ENCODE assay signal across 1 cellular context in the genomic region with DNA sequence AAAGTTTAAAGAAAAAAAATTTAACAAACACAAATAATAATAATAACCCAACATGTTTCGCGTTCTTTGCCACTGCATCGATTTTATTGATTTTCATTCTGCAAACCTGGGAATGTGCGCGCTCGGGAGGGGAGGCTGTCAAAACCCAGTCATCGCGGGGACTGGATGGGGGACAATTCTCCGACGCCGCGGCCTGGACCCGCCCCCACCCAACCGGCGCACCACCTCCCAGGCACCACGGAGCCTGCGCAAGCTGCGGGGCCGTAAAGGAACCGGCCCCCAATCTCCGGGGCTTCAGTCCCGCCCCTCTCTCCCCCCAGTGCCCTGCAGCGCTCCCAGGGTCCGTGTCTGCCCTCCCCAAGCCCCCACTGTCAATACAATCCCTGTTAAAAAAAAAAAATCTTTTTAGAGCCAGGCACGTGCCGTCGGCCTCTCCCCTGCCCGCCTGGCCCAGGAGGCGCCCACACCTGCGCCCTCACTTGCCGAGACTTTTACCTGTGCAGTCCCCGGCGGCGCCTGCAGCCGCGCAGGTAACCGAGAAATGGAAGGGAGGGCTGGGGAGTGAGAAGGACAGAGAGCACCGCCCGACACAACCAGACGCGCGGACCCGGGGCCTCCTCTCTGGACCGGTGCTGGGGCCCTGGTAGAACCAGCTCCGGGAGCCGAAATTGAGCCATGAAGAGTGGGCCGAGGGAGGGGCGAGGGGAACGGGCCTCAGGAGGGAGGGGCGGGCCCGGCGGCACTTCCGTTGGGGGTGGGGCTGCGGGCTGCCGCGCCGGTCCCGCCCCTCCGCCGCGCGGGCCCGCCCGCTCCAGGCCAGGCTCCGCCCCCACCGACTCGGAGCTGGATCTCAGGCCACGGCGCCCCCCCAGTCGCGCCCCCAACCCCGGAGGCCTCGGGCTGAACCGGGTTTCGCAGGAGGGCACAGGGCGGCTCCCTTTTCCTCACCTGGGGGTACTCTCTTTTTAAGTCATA.
TF ChIP-seq lines count a peak whose summit lies in the region.

No MANE protein-coding gene starts in this region.

TF ChIP-seq in HepG2, 621 proteins besides CTCF, POLR2A, EP300 and RAD21 (continued from another document and continues in another):
- TF ChIP-seq, protein P1, sequence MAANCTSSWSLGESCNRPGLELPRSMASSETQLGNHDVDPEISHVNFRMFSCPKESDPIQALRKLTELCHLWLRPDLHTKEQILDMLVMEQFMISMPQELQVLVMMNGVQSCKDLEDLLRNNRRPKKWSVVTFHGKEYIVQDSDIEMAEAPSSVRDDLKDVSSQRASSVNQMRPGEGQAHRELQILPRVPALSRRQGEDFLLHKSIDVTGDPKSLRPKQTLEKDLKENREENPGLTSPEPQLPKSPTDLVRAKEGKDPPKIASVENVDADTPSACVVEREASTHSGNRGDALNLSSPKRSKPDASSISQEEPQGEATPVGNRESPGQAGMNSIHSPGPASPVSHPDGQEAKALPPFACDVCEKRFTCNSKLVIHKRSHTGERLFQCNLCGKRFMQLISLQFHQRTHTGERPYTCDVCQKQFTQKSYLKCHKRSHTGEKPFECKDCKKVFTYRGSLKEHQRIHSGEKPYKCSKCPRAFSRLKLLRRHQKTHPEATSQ (CRISPR knock-in tag; IDR thresholded peaks at IDR 0.05; ENCODE audit: borderline replicate concordance) = no peak
- TF ChIP-seq MIER2 (CRISPR knock-in tag; IDR thresholded peaks at IDR 0.05) (no peak), AGO1 (IDR thresholded peaks at IDR 0.05; ENCODE audit: low read depth, low read length, poor library complexity, severe bottlenecking) (peak; percentile 97), NR2C2 (CRISPR knock-in tag; IDR thresholded peaks at IDR 0.05; ENCODE audit: borderline replicate concordance) (no peak), NFIC (IDR thresholded peaks at IDR 0.05; ENCODE audit: low read length) (no peak), ZNF136 (CRISPR knock-in tag; IDR thresholded peaks at IDR 0.05; ENCODE audit: low read depth) (no peak), ZNF180 (CRISPR knock-in tag; IDR thresholded peaks at IDR 0.05; ENCODE audit: borderline replicate concordance, low read depth) (no peak), TAF1 (CRISPR knock-in tag; IDR thresholded peaks at IDR 0.05) (peak; percentile 54), BCL6 (CRISPR knock-in tag; IDR thresholded peaks at IDR 0.05) (no peak), ZFP36 (IDR thresholded peaks at IDR 0.05; ENCODE audit: borderline replicate concordance, low read depth, low read length, partially characterized antibody) (no peak), HOXA3 (CRISPR knock-in tag; IDR thresholded peaks at IDR 0.05) (no peak; the same call in 1 of the 2 replicates), ZNF143 (CRISPR knock-in tag; IDR thresholded peaks at IDR 0.05) (no peak), ZNF383 (CRISPR knock-in tag; IDR thresholded peaks at IDR 0.05; ENCODE audit: borderline replicate concordance) (no peak), ETV6 (CRISPR knock-in tag; conservative IDR thresholded peaks at IDR 0.05) (no peak), HDAC6 (IDR thresholded peaks at IDR 0.05; ENCODE audit: low read depth, low read length) (no peak), RFX3 (CRISPR knock-in tag; IDR thresholded peaks at IDR 0.05) (no peak), YEATS4 (CRISPR knock-in tag; IDR thresholded peaks at IDR 0.05; ENCODE audit: borderline replicate concordance) (peak; percentile 23; the same call in 1 of the 2 replicates)
- TF ChIP-seq, protein P2, sequence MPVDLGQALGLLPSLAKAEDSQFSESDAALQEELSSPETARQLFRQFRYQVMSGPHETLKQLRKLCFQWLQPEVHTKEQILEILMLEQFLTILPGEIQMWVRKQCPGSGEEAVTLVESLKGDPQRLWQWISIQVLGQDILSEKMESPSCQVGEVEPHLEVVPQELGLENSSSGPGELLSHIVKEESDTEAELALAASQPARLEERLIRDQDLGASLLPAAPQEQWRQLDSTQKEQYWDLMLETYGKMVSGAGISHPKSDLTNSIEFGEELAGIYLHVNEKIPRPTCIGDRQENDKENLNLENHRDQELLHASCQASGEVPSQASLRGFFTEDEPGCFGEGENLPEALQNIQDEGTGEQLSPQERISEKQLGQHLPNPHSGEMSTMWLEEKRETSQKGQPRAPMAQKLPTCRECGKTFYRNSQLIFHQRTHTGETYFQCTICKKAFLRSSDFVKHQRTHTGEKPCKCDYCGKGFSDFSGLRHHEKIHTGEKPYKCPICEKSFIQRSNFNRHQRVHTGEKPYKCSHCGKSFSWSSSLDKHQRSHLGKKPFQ (CRISPR knock-in tag; IDR thresholded peaks at IDR 0.05; ENCODE audit: insufficient replicate concordance) = no peak
- TF ChIP-seq, protein P3, sequence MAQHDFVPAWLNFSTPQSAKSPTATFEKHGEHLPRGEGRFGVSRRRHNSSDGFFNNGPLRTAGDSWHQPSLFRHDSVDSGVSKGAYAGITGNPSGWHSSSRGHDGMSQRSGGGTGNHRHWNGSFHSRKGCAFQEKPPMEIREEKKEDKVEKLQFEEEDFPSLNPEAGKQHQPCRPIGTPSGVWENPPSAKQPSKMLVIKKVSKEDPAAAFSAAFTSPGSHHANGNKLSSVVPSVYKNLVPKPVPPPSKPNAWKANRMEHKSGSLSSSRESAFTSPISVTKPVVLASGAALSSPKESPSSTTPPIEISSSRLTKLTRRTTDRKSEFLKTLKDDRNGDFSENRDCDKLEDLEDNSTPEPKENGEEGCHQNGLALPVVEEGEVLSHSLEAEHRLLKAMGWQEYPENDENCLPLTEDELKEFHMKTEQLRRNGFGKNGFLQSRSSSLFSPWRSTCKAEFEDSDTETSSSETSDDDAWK (CRISPR knock-in tag; IDR thresholded peaks at IDR 0.05) = no peak
- TF ChIP-seq, protein P4, sequence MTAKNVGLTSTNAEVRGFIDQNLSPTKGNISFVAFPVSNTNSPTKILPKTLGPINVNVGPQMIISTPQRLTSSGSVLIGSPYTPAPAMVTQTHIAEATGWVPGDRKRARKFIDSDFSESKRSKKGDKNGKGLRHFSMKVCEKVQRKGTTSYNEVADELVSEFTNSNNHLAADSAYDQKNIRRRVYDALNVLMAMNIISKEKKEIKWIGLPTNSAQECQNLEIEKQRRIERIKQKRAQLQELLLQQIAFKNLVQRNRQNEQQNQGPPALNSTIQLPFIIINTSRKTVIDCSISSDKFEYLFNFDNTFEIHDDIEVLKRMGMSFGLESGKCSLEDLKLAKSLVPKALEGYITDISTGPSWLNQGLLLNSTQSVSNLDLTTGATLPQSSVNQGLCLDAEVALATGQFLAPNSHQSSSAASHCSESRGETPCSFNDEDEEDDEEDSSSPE (CRISPR knock-in tag; IDR thresholded peaks at IDR 0.05) = no peak
- TF ChIP-seq, protein P5, sequence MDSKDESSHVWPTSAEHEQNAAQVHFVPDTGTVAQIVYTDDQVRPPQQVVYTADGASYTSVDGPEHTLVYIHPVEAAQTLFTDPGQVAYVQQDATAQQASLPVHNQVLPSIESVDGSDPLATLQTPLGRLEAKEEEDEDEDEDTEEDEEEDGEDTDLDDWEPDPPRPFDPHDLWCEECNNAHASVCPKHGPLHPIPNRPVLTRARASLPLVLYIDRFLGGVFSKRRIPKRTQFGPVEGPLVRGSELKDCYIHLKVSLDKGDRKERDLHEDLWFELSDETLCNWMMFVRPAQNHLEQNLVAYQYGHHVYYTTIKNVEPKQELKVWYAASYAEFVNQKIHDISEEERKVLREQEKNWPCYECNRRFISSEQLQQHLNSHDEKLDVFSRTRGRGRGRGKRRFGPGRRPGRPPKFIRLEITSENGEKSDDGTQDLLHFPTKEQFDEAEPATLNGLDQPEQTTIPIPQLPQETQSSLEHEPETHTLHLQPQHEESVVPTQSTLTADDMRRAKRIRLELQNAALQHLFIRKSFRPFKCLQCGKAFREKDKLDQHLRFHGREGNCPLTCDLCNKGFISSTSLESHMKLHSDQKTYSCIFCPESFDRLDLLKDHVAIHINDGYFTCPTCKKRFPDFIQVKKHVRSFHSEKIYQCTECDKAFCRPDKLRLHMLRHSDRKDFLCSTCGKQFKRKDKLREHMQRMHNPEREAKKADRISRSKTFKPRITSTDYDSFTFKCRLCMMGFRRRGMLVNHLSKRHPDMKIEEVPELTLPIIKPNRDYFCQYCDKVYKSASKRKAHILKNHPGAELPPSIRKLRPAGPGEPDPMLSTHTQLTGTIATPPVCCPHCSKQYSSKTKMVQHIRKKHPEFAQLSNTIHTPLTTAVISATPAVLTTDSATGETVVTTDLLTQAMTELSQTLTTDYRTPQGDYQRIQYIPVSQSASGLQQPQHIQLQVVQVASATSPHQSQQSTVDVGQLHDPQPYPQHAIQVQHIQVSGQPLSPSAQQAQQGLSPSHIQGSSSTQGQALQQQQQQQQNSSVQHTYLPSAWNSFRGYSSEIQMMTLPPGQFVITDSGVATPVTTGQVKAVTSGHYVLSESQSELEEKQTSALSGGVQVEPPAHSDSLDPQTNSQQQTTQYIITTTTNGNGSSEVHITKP (CRISPR knock-in tag; IDR thresholded peaks at IDR 0.05; ENCODE audit: low read depth) = no peak; the same call in 1 of the 2 replicates
- TF ChIP-seq, protein P6, sequence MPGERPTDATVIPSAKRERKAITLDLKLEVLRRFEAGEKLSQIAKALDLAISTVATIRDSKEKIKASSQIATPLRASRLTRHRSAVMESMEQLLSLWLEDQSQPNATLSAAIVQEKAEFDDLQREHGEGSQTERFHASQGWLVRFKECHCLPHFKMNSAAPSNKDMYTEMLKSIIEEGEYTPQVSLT (CRISPR knock-in tag; IDR thresholded peaks at IDR 0.05; ENCODE audit: borderline replicate concordance, low read depth) = no peak
- TF ChIP-seq, protein P7, sequence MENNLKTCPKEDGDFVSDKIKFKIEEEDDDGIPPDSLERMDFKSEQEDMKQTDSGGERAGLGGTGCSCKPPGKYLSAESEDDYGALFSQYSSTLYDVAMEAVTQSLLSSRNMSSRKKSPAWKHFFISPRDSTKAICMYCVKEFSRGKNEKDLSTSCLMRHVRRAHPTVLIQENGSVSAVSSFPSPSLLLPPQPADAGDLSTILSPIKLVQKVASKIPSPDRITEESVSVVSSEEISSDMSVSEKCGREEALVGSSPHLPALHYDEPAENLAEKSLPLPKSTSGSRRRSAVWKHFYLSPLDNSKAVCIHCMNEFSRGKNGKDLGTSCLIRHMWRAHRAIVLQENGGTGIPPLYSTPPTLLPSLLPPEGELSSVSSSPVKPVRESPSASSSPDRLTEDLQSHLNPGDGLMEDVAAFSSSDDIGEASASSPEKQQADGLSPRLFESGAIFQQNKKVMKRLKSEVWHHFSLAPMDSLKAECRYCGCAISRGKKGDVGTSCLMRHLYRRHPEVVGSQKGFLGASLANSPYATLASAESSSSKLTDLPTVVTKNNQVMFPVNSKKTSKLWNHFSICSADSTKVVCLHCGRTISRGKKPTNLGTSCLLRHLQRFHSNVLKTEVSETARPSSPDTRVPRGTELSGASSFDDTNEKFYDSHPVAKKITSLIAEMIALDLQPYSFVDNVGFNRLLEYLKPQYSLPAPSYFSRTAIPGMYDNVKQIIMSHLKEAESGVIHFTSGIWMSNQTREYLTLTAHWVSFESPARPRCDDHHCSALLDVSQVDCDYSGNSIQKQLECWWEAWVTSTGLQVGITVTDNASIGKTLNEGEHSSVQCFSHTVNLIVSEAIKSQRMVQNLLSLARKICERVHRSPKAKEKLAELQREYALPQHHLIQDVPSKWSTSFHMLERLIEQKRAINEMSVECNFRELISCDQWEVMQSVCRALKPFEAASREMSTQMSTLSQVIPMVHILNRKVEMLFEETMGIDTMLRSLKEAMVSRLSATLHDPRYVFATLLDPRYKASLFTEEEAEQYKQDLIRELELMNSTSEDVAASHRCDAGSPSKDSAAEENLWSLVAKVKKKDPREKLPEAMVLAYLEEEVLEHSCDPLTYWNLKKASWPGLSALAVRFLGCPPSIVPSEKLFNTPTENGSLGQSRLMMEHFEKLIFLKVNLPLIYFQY (CRISPR knock-in tag; IDR thresholded peaks at IDR 0.05; ENCODE audit: borderline replicate concordance) = peak; percentile 43; the same call in 1 of the 2 replicates
- TF ChIP-seq, protein P8, sequence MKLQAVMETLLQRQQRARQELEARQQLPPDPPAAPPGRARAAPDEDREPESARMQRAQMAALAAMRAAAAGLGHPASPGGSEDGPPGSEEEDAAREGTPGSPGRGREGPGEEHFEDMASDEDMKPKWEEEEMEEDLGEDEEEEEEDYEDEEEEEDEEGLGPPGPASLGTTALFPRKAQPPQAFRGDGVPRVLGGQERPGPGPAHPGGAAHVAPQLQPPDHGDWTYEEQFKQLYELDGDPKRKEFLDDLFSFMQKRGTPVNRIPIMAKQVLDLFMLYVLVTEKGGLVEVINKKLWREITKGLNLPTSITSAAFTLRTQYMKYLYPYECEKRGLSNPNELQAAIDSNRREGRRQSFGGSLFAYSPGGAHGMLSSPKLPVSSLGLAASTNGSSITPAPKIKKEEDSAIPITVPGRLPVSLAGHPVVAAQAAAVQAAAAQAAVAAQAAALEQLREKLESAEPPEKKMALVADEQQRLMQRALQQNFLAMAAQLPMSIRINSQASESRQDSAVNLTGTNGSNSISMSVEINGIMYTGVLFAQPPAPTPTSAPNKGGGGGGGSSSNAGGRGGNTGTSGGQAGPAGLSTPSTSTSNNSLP (IDR thresholded peaks at IDR 0.05; ENCODE audit: low read depth, low read length) = no peak
- TF ChIP-seq, protein P9, sequence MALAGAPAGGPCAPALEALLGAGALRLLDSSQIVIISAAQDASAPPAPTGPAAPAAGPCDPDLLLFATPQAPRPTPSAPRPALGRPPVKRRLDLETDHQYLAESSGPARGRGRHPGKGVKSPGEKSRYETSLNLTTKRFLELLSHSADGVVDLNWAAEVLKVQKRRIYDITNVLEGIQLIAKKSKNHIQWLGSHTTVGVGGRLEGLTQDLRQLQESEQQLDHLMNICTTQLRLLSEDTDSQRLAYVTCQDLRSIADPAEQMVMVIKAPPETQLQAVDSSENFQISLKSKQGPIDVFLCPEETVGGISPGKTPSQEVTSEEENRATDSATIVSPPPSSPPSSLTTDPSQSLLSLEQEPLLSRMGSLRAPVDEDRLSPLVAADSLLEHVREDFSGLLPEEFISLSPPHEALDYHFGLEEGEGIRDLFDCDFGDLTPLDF (CRISPR knock-in tag; IDR thresholded peaks at IDR 0.05) = peak; percentile 22; the same call in 1 of the 2 replicates
- TF ChIP-seq, protein P10, sequence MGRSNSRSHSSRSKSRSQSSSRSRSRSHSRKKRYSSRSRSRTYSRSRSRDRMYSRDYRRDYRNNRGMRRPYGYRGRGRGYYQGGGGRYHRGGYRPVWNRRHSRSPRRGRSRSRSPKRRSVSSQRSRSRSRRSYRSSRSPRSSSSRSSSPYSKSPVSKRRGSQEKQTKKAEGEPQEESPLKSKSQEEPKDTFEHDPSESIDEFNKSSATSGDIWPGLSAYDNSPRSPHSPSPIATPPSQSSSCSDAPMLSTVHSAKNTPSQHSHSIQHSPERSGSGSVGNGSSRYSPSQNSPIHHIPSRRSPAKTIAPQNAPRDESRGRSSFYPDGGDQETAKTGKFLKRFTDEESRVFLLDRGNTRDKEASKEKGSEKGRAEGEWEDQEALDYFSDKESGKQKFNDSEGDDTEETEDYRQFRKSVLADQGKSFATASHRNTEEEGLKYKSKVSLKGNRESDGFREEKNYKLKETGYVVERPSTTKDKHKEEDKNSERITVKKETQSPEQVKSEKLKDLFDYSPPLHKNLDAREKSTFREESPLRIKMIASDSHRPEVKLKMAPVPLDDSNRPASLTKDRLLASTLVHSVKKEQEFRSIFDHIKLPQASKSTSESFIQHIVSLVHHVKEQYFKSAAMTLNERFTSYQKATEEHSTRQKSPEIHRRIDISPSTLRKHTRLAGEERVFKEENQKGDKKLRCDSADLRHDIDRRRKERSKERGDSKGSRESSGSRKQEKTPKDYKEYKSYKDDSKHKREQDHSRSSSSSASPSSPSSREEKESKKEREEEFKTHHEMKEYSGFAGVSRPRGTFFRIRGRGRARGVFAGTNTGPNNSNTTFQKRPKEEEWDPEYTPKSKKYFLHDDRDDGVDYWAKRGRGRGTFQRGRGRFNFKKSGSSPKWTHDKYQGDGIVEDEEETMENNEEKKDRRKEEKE (IDR thresholded peaks at IDR 0.05) = no peak
- TF ChIP-seq, protein P11, sequence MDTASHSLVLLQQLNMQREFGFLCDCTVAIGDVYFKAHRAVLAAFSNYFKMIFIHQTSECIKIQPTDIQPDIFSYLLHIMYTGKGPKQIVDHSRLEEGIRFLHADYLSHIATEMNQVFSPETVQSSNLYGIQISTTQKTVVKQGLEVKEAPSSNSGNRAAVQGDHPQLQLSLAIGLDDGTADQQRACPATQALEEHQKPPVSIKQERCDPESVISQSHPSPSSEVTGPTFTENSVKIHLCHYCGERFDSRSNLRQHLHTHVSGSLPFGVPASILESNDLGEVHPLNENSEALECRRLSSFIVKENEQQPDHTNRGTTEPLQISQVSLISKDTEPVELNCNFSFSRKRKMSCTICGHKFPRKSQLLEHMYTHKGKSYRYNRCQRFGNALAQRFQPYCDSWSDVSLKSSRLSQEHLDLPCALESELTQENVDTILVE (CRISPR knock-in tag; IDR thresholded peaks at IDR 0.05) = no peak; the same call in 1 of the 2 replicates
